Comparison of ENCODE assay signal across 27 cellular contexts in the genomic region with DNA sequence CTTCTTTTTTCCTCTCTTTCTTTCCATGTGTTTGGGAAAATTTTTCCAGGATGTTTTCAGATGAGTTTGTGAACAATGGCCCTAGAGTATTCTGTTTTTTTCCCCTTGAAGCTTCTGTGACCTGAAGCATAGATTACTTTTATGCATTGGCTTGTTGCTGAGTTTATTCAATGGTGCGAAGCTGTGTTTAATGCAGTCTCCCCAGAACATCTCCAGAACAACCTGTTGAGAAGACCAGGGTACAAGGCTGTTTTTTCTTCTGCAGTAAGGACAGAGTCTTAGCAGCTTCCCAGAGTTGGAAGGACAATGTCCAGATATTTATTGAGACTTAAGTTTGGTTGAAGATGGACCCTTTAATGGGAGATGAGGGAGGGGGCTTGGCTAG.
DNase-seq lines count a peak whose midpoint lies in the region; ATAC-seq, FAIRE-seq and TF ChIP-seq lines count a peak whose summit lies in the region.
"Had no signal": no experiment of that assay in that cellular context is flagged by ENCODE, and none has a peak within 500 bp of the region (broad histone marks: within the 10 kb centered on the region; RNA-seq: fewer than 3 reads in every experiment).

No MANE protein-coding gene starts in this region.

- POLR2A ChIA-PET in H1 (lab: Charles Lee; ENCODE audit: partially characterized antibody), result interaction anchor here (0.6 to 7.8 kb wide), 27 partner anchors 9 to 742 kb away, joined by 3 to 87 read pairs (median 5); no protein-coding TSS in a partner anchor

- TF ChIP-seq RAD21 in H1 (IDR thresholded peaks at IDR 0.05 in 1 of 2, conservative IDR thresholded peaks at IDR 0.05 in 1 of 2; ENCODE audit: low read depth in 2 of 2, low read length in 2 of 2), result no peak

- peaks cover 34% of the 10 kb centered on the region for H3K4me1 ChIP-seq in GM23338 (ENCODE audit: insufficient read depth)
- peaks cover 20% of the 10 kb centered on the region for H3K4me1 ChIP-seq in HUES48 (ENCODE audit: control insufficient read depth, insufficient read depth, low read length)
- peaks cover 4 to 11% (median 7%) of the 10 kb centered on the region in 4 experiments; a peak in 5 of 7 replicates for H3K4me1 ChIP-seq in H1 (replicated peaks in 1 of 4; ENCODE audit: control insufficient read depth in 3 of 4, insufficient read depth in 4 of 4, low read length in 3 of 4)
- H3K4me1 ChIP-seq: A549; BLaER1 treated with 17β-estradiol and CSF1 and Interleukin-3, amounts not matched to agents 10 nM and 100 nM; Caco-2 had no signal

- H2BK120ac ChIP-seq in H1 (replicated peaks; ENCODE audit: low read depth, low read length), result no peak overlapping the region

- H3K27me3 ChIP-seq in GM23338 (ENCODE audit: insufficient read depth), result no peaks in the 10 kb centered on the region
- no peaks in the 10 kb centered on the region for H3K27me3 ChIP-seq in HUES48 (ENCODE audit: control insufficient read depth, insufficient read depth, low read length)
- no peaks in the 10 kb centered on the region for H3K27me3 ChIP-seq in H1 (replicated peaks in 1 of 4; ENCODE audit: control insufficient read depth in 3 of 4, extremely low read depth in 1 of 4, insufficient read depth in 3 of 4, low read length in 3 of 4)
- H3K27me3 ChIP-seq: BLaER1 treated with 17β-estradiol and CSF1 and Interleukin-3, amounts not matched to agents 10 nM and 100 nM had no signal

- H3K79me1 ChIP-seq in H1 (ENCODE audit: low read depth, low read length), result 0 out of 2 replicates have a peak, but pooled peaks cover 2% of the 10 kb centered on the region

- H2BK20ac ChIP-seq in H1 (ENCODE audit: low read length), result no peak overlapping the region

- H3K27ac ChIP-seq in GM23338 (ENCODE audit: low read depth), result peak overlapping the region; percentile 94
- peak overlapping the region; percentile 2 for H3K27ac ChIP-seq in HUES48 (ENCODE audit: low read depth, low read length)
- no peak overlapping the region for H3K27ac ChIP-seq in H1 (ENCODE audit: low read depth, low read length)
- H3K27ac ChIP-seq: 22Rv1; A549; BLaER1 treated with 17β-estradiol and CSF1 and Interleukin-3, amounts not matched to agents 10 nM and 100 nM; C4-2B had no signal

- no peak for DNase-seq in GM23338 (ENCODE audit: low spot score)
- no peak for DNase-seq in H1 (ENCODE audit: low read depth in 1 of 2, low spot score in 2 of 2)
- DNase-seq in NCI-H345 treated with DMSO at 0.1 percent for 48 hours (lab: John Stamatoyannopoulos, UW; ENCODE audit: unreplicated experiment), result no peak
- DNase-seq: AML-193; Caco-2; Calu3; CD4-positive, alpha-beta T cell; CD8-positive, alpha-beta T cell; DMS53; DMS79; DND-41; EL; GDM1 had no signal

- H3K4me1 Mint-ChIP-seq in GM23338 (peaks cover 21% of the 10 kb centered on the region), brain (peaks cover 19% of the 10 kb centered on the region)
- H3K4me1 Mint-ChIP-seq: B cell had no signal

- H2AFZ ChIP-seq in GM23338, result no peak overlapping the region
- H2AFZ ChIP-seq in H1 (ENCODE audit: low read length), result no peak overlapping the region

- peaks cover 47% of the 10 kb centered on the region for H3K36me3 ChIP-seq in GM23338 (ENCODE audit: insufficient read depth)
- peaks cover 51% of the 10 kb centered on the region for H3K36me3 ChIP-seq in HUES48 (ENCODE audit: control insufficient read depth, insufficient read depth, low read length)
- peaks cover 20 to 53% (median 35%) of the 10 kb centered on the region in 4 experiments for H3K36me3 ChIP-seq in H1 (ENCODE audit: control insufficient read depth in 2 of 4, insufficient read depth in 4 of 4, low read length in 3 of 4)
- H3K36me3 ChIP-seq: BLaER1 treated with 17β-estradiol and CSF1 and Interleukin-3, amounts not matched to agents 10 nM and 100 nM had no signal

- H3K9me2 ChIP-seq in GM23338 (ENCODE audit: insufficient read depth), result 0 out of 2 replicates have a peak, but pooled peaks cover 9% of the 10 kb centered on the region

- H3K27ac Mint-ChIP-seq in GM23338 (peak overlapping the region; percentile 72), brain (peak overlapping the region in 4 of 5 experiments; percentile 26 to 91 (median 54))
- H3K27ac Mint-ChIP-seq: B cell; CD4-positive, alpha-beta T cell; CD8-positive, alpha-beta T cell had no signal

- H2AK5ac ChIP-seq in H1 (ENCODE audit: low read depth, low read length), result no peak overlapping the region

- H4K8ac ChIP-seq in H1 (ENCODE audit: extremely low read depth, insufficient read depth, low read length), result no peak overlapping the region

- CTCF ChIA-PET in H1 (lab: Charles Lee; ENCODE audit: partially characterized antibody), result interaction anchor here (1.0 kb wide), 1 partner anchor 1619 kb away, joined by 3 read pairs; no protein-coding TSS in a partner anchor

- H3K9ac ChIP-seq in HUES48 (ENCODE audit: low read depth, low read length) (no peak overlapping the region), H1 (replicated peaks in 1 of 4; ENCODE audit: extremely low read depth in 1 of 4, low read depth in 3 of 4, low read length in 3 of 4) (no peak overlapping the region)
- H3K9ac ChIP-seq: BLaER1 treated with 17β-estradiol and CSF1 and Interleukin-3, amounts not matched to agents 10 nM and 100 nM had no signal

- peaks cover 26% of the 10 kb centered on the region for H3K27me3 Mint-ChIP-seq in GM23338 (ENCODE audit: insufficient read depth, low read depth, poor library complexity)
- H3K27me3 Mint-ChIP-seq in brain, result no peaks in the 10 kb centered on the region
- H3K27me3 Mint-ChIP-seq: B cell had no signal

- no peak overlapping the region for H2BK5ac ChIP-seq in H1 (ENCODE audit: low read depth, low read length)

- ATAC-seq in GM23338 (no peak), HG03432 (IDR thresholded peaks at IDR 0.05; ENCODE audit: unreplicated experiment) (no peak), GM18870 (IDR thresholded peaks at IDR 0.05; ENCODE audit: unreplicated experiment) (no peak)
- ATAC-seq: A549; CD8-positive, alpha-beta T cell; GM12878 had no signal

- H3K4me3 Mint-ChIP-seq in GM23338, result peak overlapping the region; percentile 45; the same call in 1 of the 3 replicates
- H3K4me3 Mint-ChIP-seq in brain, result peak overlapping the region in 1 of 5 experiments; percentile 12
- H3K4me3 Mint-ChIP-seq: B cell; CD4-positive, alpha-beta T cell; CD8-positive, alpha-beta T cell had no signal

- no peak overlapping the region for H3K4ac ChIP-seq in H1 (replicated peaks; ENCODE audit: insufficient read length, low read depth, low read length)

- H3K36me3 Mint-ChIP-seq in GM23338 (ENCODE audit: low read depth), result peaks cover 18% of the 10 kb centered on the region; the same call in 2 of the 3 replicates
- H3K36me3 Mint-ChIP-seq in brain, result peaks cover 14% of the 10 kb centered on the region
- H3K36me3 Mint-ChIP-seq: CD8-positive, alpha-beta T cell had no signal

- peaks cover 15% of the 10 kb centered on the region for H4K20me1 ChIP-seq in GM23338 (replicated peaks; ENCODE audit: insufficient read depth)
- peaks cover 11% of the 10 kb centered on the region in 2 experiments for H4K20me1 ChIP-seq in H1 (replicated peaks in 1 of 2; ENCODE audit: control insufficient read depth in 1 of 2, insufficient read depth in 2 of 2, low read length in 2 of 2)
- H4K20me1 ChIP-seq: BLaER1 treated with 17β-estradiol and CSF1 and Interleukin-3, amounts not matched to agents 10 nM and 100 nM had no signal

- no peak overlapping the region for H3K4me3 ChIP-seq in GM23338
- H3K4me3 ChIP-seq in HUES48 (ENCODE audit: low read depth, low read length), result no peak overlapping the region
- H3K4me3 ChIP-seq in H1 (ENCODE audit: extremely low read depth in 1 of 4, insufficient read depth in 2 of 4, low read depth in 3 of 4, low read length in 4 of 4), result no peak overlapping the region
- H3K4me3 ChIP-seq: A549; BLaER1 treated with 17β-estradiol and CSF1 and Interleukin-3, amounts not matched to agents 10 nM and 100 nM; GM12878 had no signal

- TF ChIP-seq EP300 in H1 (IDR thresholded peaks at IDR 0.05; ENCODE audit: borderline replicate concordance in 1 of 2, low read depth in 2 of 2, low read length in 2 of 2), result no peak

- no peak overlapping the region for H3K56ac ChIP-seq in H1 (replicated peaks; ENCODE audit: insufficient read length, low read depth, low read length)

- TF ChIP-seq CTCF in GM23338 (conservative IDR thresholded peaks at IDR 0.05; ENCODE audit: low read depth in 2 of 2), result no peak
- no peak for TF ChIP-seq CTCF in brain (conservative IDR thresholded peaks at IDR 0.05)
- no peak for TF ChIP-seq CTCF in H1 (IDR thresholded peaks at IDR 0.05; ENCODE audit: control extremely low read depth in 1 of 3, insufficient read depth in 1 of 3, low read depth in 1 of 3, low read length in 3 of 3)

- FAIRE-seq in H1 (lab: Jason Lieb, UNC), result no peak
- FAIRE-seq: A549, D721Med, GM12878, GM12892, GM18507, GM19239 had no signal

- H2BK15ac ChIP-seq in H1 (ENCODE audit: low read length), result no peak overlapping the region

- peaks cover 2% of the 10 kb centered on the region; the same call in 1 of the 2 replicates for H3K23me2 ChIP-seq in H1 (ENCODE audit: low read depth, low read length)

- H3K14ac ChIP-seq in H1 (ENCODE audit: insufficient read length), result no peak overlapping the region

- peak in 1 of 2 experiments; percentile 39; a peak in 2 of 3 replicates for TF ChIP-seq POLR2A in H1 (IDR thresholded peaks at IDR 0.05; ENCODE audit: control extremely low read depth in 1 of 2, low read depth in 2 of 2, low read length in 2 of 2)

- no peak overlapping the region for H4K91ac ChIP-seq in H1 (replicated peaks; ENCODE audit: insufficient read length, low read length)

- H3K79me2 ChIP-seq in GM23338 (replicated peaks; ENCODE audit: insufficient read depth) (peaks cover 23% of the 10 kb centered on the region), H1 (ENCODE audit: control insufficient read depth in 1 of 2, insufficient read depth in 2 of 2, low read length in 2 of 2) (peaks cover 0 to 14% of the 10 kb centered on the region in 2 experiments; a peak in 2 of 4 replicates)

- H2BK12ac ChIP-seq in H1 (ENCODE audit: low read depth, low read length), result no peak overlapping the region

- WGBS in H1 (ENCODE audit: extremely low coverage in 1 of 2, insufficient coverage in 1 of 2, insufficient read length in 1 of 2, insufficient replicate concordance in 2 of 2, low coverage in 1 of 2, low lambda C conversion rate in 2 of 2, missing lambda C conversion rate in 1 of 2), 2 experiments, result 76% methylated on average over 1 of the region's 1 CpG; no CpG with 5 or more reads in 1 of the 2 experiments

- H3K23ac ChIP-seq in H1 (ENCODE audit: insufficient read length), result no peak overlapping the region

- peaks cover 73% of the 10 kb centered on the region for H3F3A ChIP-seq in GM23338 (replicated peaks; ENCODE audit: low read depth)

- H3K4me2 ChIP-seq in GM23338 (0 out of 2 replicates have a peak overlapping the region, but pooled peaks have one; percentile 31), H1 (ENCODE audit: insufficient read depth in 1 of 2, low read depth in 2 of 2, low read length in 2 of 2) (peak overlapping the region in 1 of 2 experiments; percentile 80; a peak in 1 of 4 replicates)
- H3K4me2 ChIP-seq: A549; BLaER1 treated with 17β-estradiol and CSF1 and Interleukin-3, amounts not matched to agents 10 nM and 100 nM had no signal

- H3K9me3 Mint-ChIP-seq in GM23338, result peaks cover 21% of the 10 kb centered on the region
- peaks cover 0 to 4% (median under 1%) of the 10 kb centered on the region in 5 experiments for H3K9me3 Mint-ChIP-seq in brain

- no peaks in the 10 kb centered on the region for H3K9me3 ChIP-seq in HUES48 (ENCODE audit: control insufficient read depth, insufficient read depth, low read length)
- H3K9me3 ChIP-seq in H1 (ENCODE audit: insufficient read depth in 2 of 2, low read depth in 1 of 2, low read length in 1 of 2), result no peaks in the 10 kb centered on the region
- H3K9me3 ChIP-seq: A549; BLaER1 treated with 17β-estradiol and CSF1 and Interleukin-3, amounts not matched to agents 10 nM and 100 nM; Caco-2 had no signal

- no peak overlapping the region for H3K18ac ChIP-seq in H1 (ENCODE audit: extremely low read depth, low read length)

- no peak overlapping the region for H4K5ac ChIP-seq in H1 (ENCODE audit: insufficient read length, low read depth, low read length)
